In the genomic region with DNA sequence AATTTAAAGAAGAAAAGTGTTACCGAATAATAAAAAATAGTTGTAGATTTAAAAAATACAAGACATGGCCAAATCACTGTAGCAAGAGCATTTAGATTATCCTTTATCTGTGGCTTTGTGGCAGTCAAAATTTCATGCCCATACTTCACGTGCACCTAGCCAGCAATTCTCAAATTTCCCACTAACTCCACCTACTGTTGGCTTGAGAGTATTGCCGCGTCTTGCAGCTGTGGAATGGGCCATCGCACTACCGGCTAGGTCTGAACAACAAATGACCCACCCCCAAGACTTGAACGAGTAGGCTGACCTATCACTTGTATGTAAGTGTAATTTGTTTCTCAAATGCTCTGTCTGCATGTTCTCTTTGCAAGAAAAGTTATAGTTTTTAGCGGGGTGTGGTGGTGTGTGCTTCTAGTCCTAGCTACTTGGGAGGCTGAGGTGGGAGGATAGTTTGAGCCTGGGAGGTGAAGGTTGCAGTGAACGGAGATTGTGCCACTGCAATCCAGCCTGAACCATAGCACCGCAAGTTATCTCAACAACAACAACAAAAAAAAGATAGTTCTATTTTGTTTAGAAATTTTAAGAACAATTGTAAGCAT, we compare ENCODE assay signal across 8 cellular contexts. TPM values are rescaled to one million over a fixed set of nuclear protein-coding genes. Genes with fewer than 3 reads are reported as not detected.
DNase-seq lines count a peak whose midpoint lies in the region; ATAC-seq, FAIRE-seq and TF ChIP-seq lines count a peak whose summit lies in the region.

No MANE protein-coding gene starts in this region.

- TF ChIP-seq RAD21 in liver (IDR thresholded peaks at IDR 0.05), result peak; percentile 48 to 71

- TF ChIP-seq POLR2A in GM12892 (IDR thresholded peaks at IDR 0.05; ENCODE audit: low read depth, low read length) (no peak), gastrocnemius medialis (IDR thresholded peaks at IDR 0.05) (no peak)

- H3K36me3 ChIP-seq in liver (ENCODE audit: control insufficient read depth in 4 of 4, insufficient read depth in 3 of 4, low read depth in 1 of 4, low read length in 3 of 4), result no peaks in the 10 kb centered on the region
- H3K36me3 ChIP-seq in gastrocnemius medialis, result no peaks in the 10 kb centered on the region

- intact Hi-C loops in gastrocnemius medialis (cut with DNase I; ENCODE audit: low total_unique reads), result no loop called here

- no peak for FAIRE-seq in GM12892 (lab: Jason Lieb, UNC)

- DNase-seq in DMS114 treated with DMSO at 0.1 percent for 48 hours (lab: John Stamatoyannopoulos, UW; ENCODE audit: unreplicated experiment) (peak; percentile 13), H4 (ENCODE audit: low spot score) (peak; percentile 41), NCI-H524 treated with DMSO at 0.1 percent for 48 hours (lab: John Stamatoyannopoulos, UW) (peak; percentile 4), astrocyte of the spinal cord (ENCODE audit: low read depth, low spot score) (peak; percentile 1), GM12892 (ENCODE audit: insufficient read length) (no peak), gastrocnemius medialis (no peak)

- H3K9me3 ChIP-seq in liver (ENCODE audit: control insufficient read depth in 4 of 4, low read length in 3 of 4) (no peaks in the 10 kb centered on the region), gastrocnemius medialis (no peaks in the 10 kb centered on the region)

- no peak overlapping the region for H3K9ac ChIP-seq in liver (ENCODE audit: low read depth in 1 of 2, low read length in 2 of 2)

- no peak for ATAC-seq in HG03108 (IDR thresholded peaks at IDR 0.05; ENCODE audit: unreplicated experiment)
- no peak for ATAC-seq in gastrocnemius medialis

- TF ChIP-seq CTCF in astrocyte of the spinal cord (IDR thresholded peaks at IDR 0.05; ENCODE audit: low read depth, low read length) (peak; percentile 51), liver (IDR thresholded peaks at IDR 0.05; ENCODE audit: low read depth, low read length, missing input control) (peak; percentile 58), gastrocnemius medialis (IDR thresholded peaks at IDR 0.05 in 4 of 5, conservative IDR thresholded peaks at IDR 0.05 in 1 of 5) (peak in 1 of 5 experiments; percentile 21)

- H3K27me3 ChIP-seq in liver (ENCODE audit: control insufficient read depth in 4 of 4, insufficient read depth in 4 of 4, low read length in 3 of 4) (peaks cover 0 to 3% (median 0%) of the 10 kb centered on the region in 4 donors), gastrocnemius medialis (no peaks in the 10 kb centered on the region)

- in situ Hi-C loops in astrocyte of the spinal cord (cut with HindIII; ENCODE audit: low sequenced_read_pairs) (no loop called here), gastrocnemius medialis (cut with MboI; ENCODE audit: low sequenced_read_pairs in 4 of 4) (no loop called here)

- H3K4me3 ChIP-seq in astrocyte of the spinal cord (ENCODE audit: low read depth, low read length), result no peak overlapping the region
- no peak overlapping the region for H3K4me3 ChIP-seq in liver (ENCODE audit: low read depth in 1 of 3, low read length in 3 of 3)
- H3K4me3 ChIP-seq in gastrocnemius medialis, result no peak overlapping the region

- no peak overlapping the region for H3K27ac ChIP-seq in liver (ENCODE audit: low read depth in 1 of 2, low read length in 2 of 2)
- no peak overlapping the region for H3K27ac ChIP-seq in gastrocnemius medialis

- WGBS in liver, result 31% methylated on average over 10 of the region's 10 CpGs

- H3K4me1 ChIP-seq in liver (ENCODE audit: control insufficient read depth in 4 of 4, insufficient read depth in 4 of 4, low read length in 3 of 4) (no peaks in the 10 kb centered on the region), gastrocnemius medialis (no peaks in the 10 kb centered on the region)

TF ChIP-seq in liver, 16 proteins besides CTCF, POLR2A, EP300 and RAD21:
- TF ChIP-seq SP1 (IDR thresholded peaks at IDR 0.05) (no peak), NR2F2 (IDR thresholded peaks at IDR 0.05) (no peak), MAX (IDR thresholded peaks at IDR 0.05) (no peak), HNF4A (conservative IDR thresholded peaks at IDR 0.05) (no peak)

RNA-seq across cellular contexts. Expression of gene KRTAP13-4, which starts 4.1 kb away (rescaled TPM):
- not detected in 2 replicates for total RNA-seq in H4 (2014; rRNA removed; shearing (Covaris generic))
- total RNA-seq in liver, result not detected
- not detected for polyA plus RNA-seq in liver
- not detected for polyA plus RNA-seq in GM12892 (2012; ENCODE audit: missing spikeins)
- not detected for total RNA-seq in gastrocnemius medialis

RNA-seq across cellular contexts. Expression of gene KRTAP15-1, which starts 5.9 kb away (rescaled TPM):
- not detected in 2 replicates for total RNA-seq in H4 (2014; rRNA removed; shearing (Covaris generic))
- not detected for total RNA-seq in liver
- polyA plus RNA-seq in liver, result not detected
- not detected for polyA plus RNA-seq in GM12892 (2012; ENCODE audit: missing spikeins)
- not detected for total RNA-seq in gastrocnemius medialis

RNA-seq across cellular contexts. Expression of gene KRTAP13-3, which starts 8.4 kb away (rescaled TPM):
- total RNA-seq in H4 (2014; rRNA removed; shearing (Covaris generic)), result not detected in 2 replicates
- not detected for total RNA-seq in liver
- not detected for polyA plus RNA-seq in liver
- not detected for polyA plus RNA-seq in GM12892 (2012; ENCODE audit: missing spikeins)
- total RNA-seq in gastrocnemius medialis, result not detected

RNA-seq across cellular contexts. Expression of gene KRTAP13-1, which starts 38.3 kb away (rescaled TPM):
- total RNA-seq in H4 (2014; rRNA removed; shearing (Covaris generic)), result not detected in 2 replicates
- total RNA-seq in liver, result not detected
- not detected for polyA plus RNA-seq in liver
- not detected for polyA plus RNA-seq in GM12892 (2012; ENCODE audit: missing spikeins)
- not detected for total RNA-seq in gastrocnemius medialis

RNA-seq across cellular contexts. Expression of gene KRTAP19-1, which starts 46.0 kb away (rescaled TPM):
- total RNA-seq in H4 (2014; rRNA removed; shearing (Covaris generic)), result not detected in 2 replicates
- total RNA-seq in liver, result not detected
- not detected for polyA plus RNA-seq in liver
- not detected for polyA plus RNA-seq in GM12892 (2012; ENCODE audit: missing spikeins)
- not detected for total RNA-seq in gastrocnemius medialis

Comparison
In these comparisons a context has a peak if more than half of its experiments do, and no peak if none do; other contexts are left out.
1. DNase-seq: peak in DMS114 treated with DMSO at 0.1 percent for 48 hours (single experiment), H4 (single experiment), NCI-H524 treated with DMSO at 0.1 percent for 48 hours (single experiment) and astrocyte of the spinal cord (single experiment); none in GM12892 (single experiment) and gastrocnemius medialis (0 of 2).